Comparison of ENCODE assay signal across 8 cellular contexts in the genomic region with DNA sequence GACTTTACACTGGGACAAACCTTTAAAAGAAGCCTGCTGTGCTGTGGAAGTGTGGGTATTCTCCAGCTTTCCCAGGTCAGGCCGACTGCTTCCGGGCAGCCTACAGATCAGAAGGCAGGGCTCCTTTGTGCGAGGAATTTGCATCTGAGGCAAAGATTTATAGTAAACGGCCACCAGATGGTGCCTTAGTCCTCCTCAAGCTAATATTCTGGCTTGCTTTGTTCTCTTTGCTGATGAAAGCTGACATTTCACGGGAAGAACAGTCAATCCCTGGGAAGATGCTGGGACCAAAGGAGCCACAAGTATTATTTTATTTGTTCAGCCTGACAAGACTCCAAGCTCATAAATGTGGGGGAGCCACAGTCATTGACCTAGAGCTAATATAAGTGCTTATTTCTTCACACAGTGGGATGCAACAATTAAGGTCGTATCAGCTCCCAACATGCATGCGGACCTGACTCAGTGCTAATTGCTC.
DNase-seq lines count a peak whose midpoint lies in the region; ATAC-seq and TF ChIP-seq lines count a peak whose summit lies in the region.

No MANE protein-coding gene starts in this region.

- peaks cover 18% of the 10 kb centered on the region for H3K4me1 Mint-ChIP-seq in Calu3 (ENCODE audit: low read depth, unreplicated experiment)
- peaks cover 25% of the 10 kb centered on the region for H3K4me1 Mint-ChIP-seq in activated CD8-positive, alpha-beta T cell treated with anti-CD3 and anti-CD28 coated beads for 36 hours (ENCODE audit: low read depth)

- CTCF ChIA-PET in Calu3 (lab: Charles Lee) = interaction anchor here (0.6 to 1.4 kb wide), 6 partner anchors 32 to 148 kb away, joined by 3 to 36 read pairs (median 4); no protein-coding TSS in a partner anchor
- CTCF ChIA-PET in activated CD8-positive, alpha-beta T cell treated with anti-CD3 and anti-CD28 coated beads for 36 hours (lab: Charles Lee) = interaction anchor here (0.6 to 9.0 kb wide), 39 partner anchors 8 to 565 kb away, joined by 3 to 428 read pairs (median 4); partner anchors contain the start of gene TMEM131L

- no peaks in the 10 kb centered on the region for H3K27me3 Mint-ChIP-seq in Calu3 (ENCODE audit: unreplicated experiment)
- H3K27me3 Mint-ChIP-seq in activated CD8-positive, alpha-beta T cell treated with anti-CD3 and anti-CD28 coated beads for 36 hours = peaks cover 10% of the 10 kb centered on the region

- no peak overlapping the region for H3K4me3 ChIP-seq in epithelial cell of proximal tubule (ENCODE audit: low read depth, low read length)
- no peak overlapping the region for H3K4me3 ChIP-seq in mucosa of descending colon

- peak; percentile 61 for DNase-seq in Calu3
- peak; percentile 85 for DNase-seq in HPDE6-E6E7 (ENCODE audit: extremely low spot score)
- peak; percentile 64 for DNase-seq in NCI-H748 treated with DMSO at 0.1 percent for 48 hours (lab: John Stamatoyannopoulos, UW)
- DNase-seq in activated CD8-positive, alpha-beta T cell treated with anti-CD3 and anti-CD28 coated beads for 36 hours = peak; percentile 64
- peak; percentile 52 for DNase-seq in epithelial cell of proximal tubule (ENCODE audit: low read depth)
- peak in 2 of 3 donors; percentile 58 to 81 for DNase-seq in mucosa of descending colon
- DNase-seq in stromal cell of bone marrow (ENCODE audit: low read depth) = peak; percentile 60

- ATAC-seq in GM21360 (IDR thresholded peaks at IDR 0.05; ENCODE audit: unreplicated experiment) (peak; percentile 66), mucosa of descending colon (peak; percentile 94)
- peak; percentile 54 for ATAC-seq in activated CD8-positive, alpha-beta T cell treated with anti-CD3 and anti-CD28 coated beads for 36 hours

- TF ChIP-seq CTCF in Calu3 (IDR thresholded peaks at IDR 0.05; ENCODE audit: unreplicated experiment) (peak; percentile 51), epithelial cell of proximal tubule (conservative IDR thresholded peaks at IDR 0.05; ENCODE audit: low read depth, low read length) (peak; percentile 74), mucosa of descending colon (IDR thresholded peaks at IDR 0.05) (peak; percentile 21)
- TF ChIP-seq CTCF in activated CD8-positive, alpha-beta T cell treated with anti-CD3 and anti-CD28 coated beads for 36 hours (IDR thresholded peaks at IDR 0.05) = peak; percentile 71

- H3K4me1 ChIP-seq in mucosa of descending colon (ENCODE audit: low read depth) = peaks cover 5% of the 10 kb centered on the region

- no TSS peak for BruUV-seq in Calu3 (replicated peaks; lab: Mats Ljungman, UMichigan)

- no peaks in the 10 kb centered on the region for H3K36me3 Mint-ChIP-seq in Calu3 (ENCODE audit: insufficient read depth, unreplicated experiment)
- no peaks in the 10 kb centered on the region for H3K36me3 Mint-ChIP-seq in activated CD8-positive, alpha-beta T cell treated with anti-CD3 and anti-CD28 coated beads for 36 hours (ENCODE audit: low read depth)

- no peak overlapping the region for H3K4me3 Mint-ChIP-seq in Calu3 (ENCODE audit: low read depth, unreplicated experiment)
- no peak overlapping the region for H3K4me3 Mint-ChIP-seq in activated CD8-positive, alpha-beta T cell treated with anti-CD3 and anti-CD28 coated beads for 36 hours

- peak overlapping the region; percentile 33 for H3K27ac Mint-ChIP-seq in Calu3 (ENCODE audit: unreplicated experiment)
- H3K27ac Mint-ChIP-seq in activated CD8-positive, alpha-beta T cell treated with anti-CD3 and anti-CD28 coated beads for 36 hours = peak overlapping the region; percentile 43

- no peaks in the 10 kb centered on the region for H3K9me3 Mint-ChIP-seq in Calu3 (ENCODE audit: low read depth, unreplicated experiment)
- no peaks in the 10 kb centered on the region for H3K9me3 Mint-ChIP-seq in activated CD8-positive, alpha-beta T cell treated with anti-CD3 and anti-CD28 coated beads for 36 hours

- no peaks in the 10 kb centered on the region for H3K36me3 ChIP-seq in mucosa of descending colon (ENCODE audit: low read depth)

- POLR2A ChIA-PET in activated CD8-positive, alpha-beta T cell treated with anti-CD3 and anti-CD28 coated beads for 36 hours (lab: Charles Lee) = interaction anchor here (0.6 to 1.0 kb wide), 2 partner anchors 43 to 45 kb away, joined by 3 to 4 read pairs; no protein-coding TSS in a partner anchor

- intact Hi-C loops in Calu3 (cut with micrococcal nuclease; ENCODE audit: unreplicated experiment) (loop anchor here (1.0 kb wide), 1 partner anchor 45 kb away; no protein-coding TSS in a partner anchor), mucosa of descending colon (cut with DNase I, micrococcal nuclease) (loop anchor here (5.0 to 10.0 kb wide), 2 partner anchors 44 to 239 kb away; no protein-coding TSS in a partner anchor)
- intact Hi-C loops in activated CD8-positive, alpha-beta T cell treated with anti-CD3 and anti-CD28 coated beads for 36 hours (cut with micrococcal nuclease) = loop anchor here (1.0 to 2.0 kb wide), 2 partner anchors 45 to 237 kb away; no protein-coding TSS in a partner anchor

- H3K9me3 ChIP-seq in mucosa of descending colon = no peaks in the 10 kb centered on the region

Comparison
In these comparisons a context has a peak if more than half of its experiments do, and no peak if none do; other contexts are left out.
1. CTCF ChIP-seq: peak in every context shown above with its lines; median percentile 74 in epithelial cell of proximal tubule; 71 in activated CD8-positive, alpha-beta T cell treated with anti-CD3 and anti-CD28 coated beads for 36 hours; 51 in Calu3; 21 in mucosa of descending colon.